In the genomic region with DNA sequence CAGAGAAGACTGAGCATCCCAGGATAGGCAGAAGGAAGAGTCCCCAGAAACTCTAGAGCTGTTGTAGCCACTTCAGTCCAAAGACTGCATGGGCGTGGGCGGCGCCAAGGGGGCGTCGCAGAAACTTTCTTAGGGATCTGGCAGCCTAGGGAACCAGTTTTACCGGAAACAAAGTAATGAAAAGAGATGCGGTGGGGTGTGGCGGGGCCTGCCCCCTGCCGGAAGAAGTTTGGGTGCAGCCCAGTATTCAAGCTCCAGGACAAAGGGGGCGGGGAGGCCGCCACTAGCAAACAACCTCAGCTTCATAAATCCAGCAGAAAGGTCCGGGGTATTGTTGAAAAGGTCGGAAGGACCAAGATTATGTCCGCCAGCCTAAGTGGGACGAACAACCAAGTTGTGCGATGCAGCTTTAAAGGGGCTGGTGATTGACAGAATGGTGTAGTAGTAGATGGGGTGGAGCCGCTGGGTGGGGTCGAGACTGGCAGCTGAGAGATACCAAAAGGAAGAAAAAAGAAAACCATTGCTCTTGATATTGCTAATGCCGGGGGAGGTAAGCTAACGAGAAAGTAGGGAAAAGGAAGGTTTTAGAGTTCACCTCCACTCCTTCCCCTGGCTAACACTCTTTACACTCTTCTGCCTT, we compare ENCODE assay signal across 8 cellular contexts.
DNase-seq lines count a peak whose midpoint lies in the region; ATAC-seq and TF ChIP-seq lines count a peak whose summit lies in the region.

No MANE protein-coding gene starts in this region.

- DNase-seq in GDM1 (lab: John Stamatoyannopoulos, UW) (peak; percentile 1), endodermal cell (peak; percentile 88), mucosa of descending colon (peak; percentile 81 to 84 (median 82)), cerebellar cortex (ENCODE audit: low spot score) (no peak)
- peak; percentile 61 for DNase-seq in activated CD4-positive, alpha-beta T cell treated with anti-CD3 and anti-CD28 coated beads for 48 hours
- DNase-seq in stimulated activated naive CD8-positive, alpha-beta T cell treated with anti-CD3 and anti-CD28 coated beads, Interleukin-15, amount 100 ng/mL, for 72 hours: peak; percentile 41 to 66

- H3K9me3 Mint-ChIP-seq in endodermal cell: peaks cover 61% of the 10 kb centered on the region
- no peaks in the 10 kb centered on the region for H3K9me3 Mint-ChIP-seq in stimulated activated naive CD8-positive, alpha-beta T cell treated with anti-CD3 and anti-CD28 coated beads, Interleukin-15, amount 100 ng/mL, for 72 hours

- intact Hi-C loops in mucosa of descending colon (cut with DNase I, micrococcal nuclease): no loop called here

- H3K4me3 ChIP-seq in endodermal cell (ENCODE audit: low read length) (peak overlapping the region; percentile 88), mucosa of descending colon (peak overlapping the region; percentile 24)

- H3K9me3 ChIP-seq in KOPT-K1 (ENCODE audit: insufficient read depth, low read length, poor library complexity, severe bottlenecking) (no peaks in the 10 kb centered on the region), endodermal cell (ENCODE audit: control insufficient read depth, low read length) (peaks cover 25% of the 10 kb centered on the region), mucosa of descending colon (no peaks in the 10 kb centered on the region)

- H3K27ac ChIP-seq in KOPT-K1 (ENCODE audit: low read depth, low read length, poor library complexity, severe bottlenecking): peak overlapping the region; percentile 64
- H3K27ac ChIP-seq in endodermal cell (ENCODE audit: low read depth, low read length): no peak overlapping the region

- H3K27ac Mint-ChIP-seq in endodermal cell: peak overlapping the region; percentile 90
- peak overlapping the region; percentile 76 to 91 for H3K27ac Mint-ChIP-seq in stimulated activated naive CD8-positive, alpha-beta T cell treated with anti-CD3 and anti-CD28 coated beads, Interleukin-15, amount 100 ng/mL, for 72 hours

- H3K36me3 Mint-ChIP-seq in endodermal cell (ENCODE audit: low read depth): peaks cover 12% of the 10 kb centered on the region

- H3K9ac ChIP-seq in endodermal cell (ENCODE audit: extremely low read depth, low read length, poor library complexity, severe bottlenecking): peak overlapping the region; percentile 67

- peak overlapping the region; percentile 75 for H3K4me3 Mint-ChIP-seq in endodermal cell
- peak overlapping the region; percentile 90 to 95 for H3K4me3 Mint-ChIP-seq in stimulated activated naive CD8-positive, alpha-beta T cell treated with anti-CD3 and anti-CD28 coated beads, Interleukin-15, amount 100 ng/mL, for 72 hours

- no peaks in the 10 kb centered on the region for H3K27me3 ChIP-seq in endodermal cell (ENCODE audit: control insufficient read depth, insufficient read depth, low read length, poor library complexity, severe bottlenecking)

- no peaks in the 10 kb centered on the region for H3K27me3 Mint-ChIP-seq in endodermal cell (ENCODE audit: insufficient read depth)
- H3K27me3 Mint-ChIP-seq in stimulated activated naive CD8-positive, alpha-beta T cell treated with anti-CD3 and anti-CD28 coated beads, Interleukin-15, amount 100 ng/mL, for 72 hours: no peaks in the 10 kb centered on the region

- H3K4me1 ChIP-seq in endodermal cell (ENCODE audit: control insufficient read depth, insufficient read depth, low read length) (no peaks in the 10 kb centered on the region), mucosa of descending colon (ENCODE audit: low read depth) (no peaks in the 10 kb centered on the region)

- TF ChIP-seq CTCF in endodermal cell (conservative IDR thresholded peaks at IDR 0.05): peak; percentile 79
- TF ChIP-seq CTCF in mucosa of descending colon (IDR thresholded peaks at IDR 0.05): peak; percentile 40

- ATAC-seq in GM21786 (IDR thresholded peaks at IDR 0.05; ENCODE audit: unreplicated experiment) (peak; percentile 77), mucosa of descending colon (peak; percentile 88)
- ATAC-seq in stimulated activated naive CD8-positive, alpha-beta T cell treated with anti-CD3 and anti-CD28 coated beads, Interleukin-15, amount 100 ng/mL, for 72 hours: peak; percentile 89

- peaks cover 9% of the 10 kb centered on the region for H3K4me1 Mint-ChIP-seq in endodermal cell
- H3K4me1 Mint-ChIP-seq in stimulated activated naive CD8-positive, alpha-beta T cell treated with anti-CD3 and anti-CD28 coated beads, Interleukin-15, amount 100 ng/mL, for 72 hours: peaks cover 17% of the 10 kb centered on the region

- 9 to 12% methylated on average over 4 to 15 of the region's 20 CpGs for WGBS in endodermal cell (ENCODE audit: insufficient coverage in 1 of 2, insufficient read length in 1 of 2), 2 experiments

- H3K36me3 ChIP-seq in KOPT-K1 (ENCODE audit: insufficient read depth, low read length): no peaks in the 10 kb centered on the region
- peaks cover 10% of the 10 kb centered on the region for H3K36me3 ChIP-seq in endodermal cell (ENCODE audit: control insufficient read depth, insufficient read depth, low read length)
- H3K36me3 ChIP-seq in mucosa of descending colon (ENCODE audit: low read depth): no peaks in the 10 kb centered on the region
